ENCODE assay signal across 8 cellular contexts in the genomic region with DNA sequence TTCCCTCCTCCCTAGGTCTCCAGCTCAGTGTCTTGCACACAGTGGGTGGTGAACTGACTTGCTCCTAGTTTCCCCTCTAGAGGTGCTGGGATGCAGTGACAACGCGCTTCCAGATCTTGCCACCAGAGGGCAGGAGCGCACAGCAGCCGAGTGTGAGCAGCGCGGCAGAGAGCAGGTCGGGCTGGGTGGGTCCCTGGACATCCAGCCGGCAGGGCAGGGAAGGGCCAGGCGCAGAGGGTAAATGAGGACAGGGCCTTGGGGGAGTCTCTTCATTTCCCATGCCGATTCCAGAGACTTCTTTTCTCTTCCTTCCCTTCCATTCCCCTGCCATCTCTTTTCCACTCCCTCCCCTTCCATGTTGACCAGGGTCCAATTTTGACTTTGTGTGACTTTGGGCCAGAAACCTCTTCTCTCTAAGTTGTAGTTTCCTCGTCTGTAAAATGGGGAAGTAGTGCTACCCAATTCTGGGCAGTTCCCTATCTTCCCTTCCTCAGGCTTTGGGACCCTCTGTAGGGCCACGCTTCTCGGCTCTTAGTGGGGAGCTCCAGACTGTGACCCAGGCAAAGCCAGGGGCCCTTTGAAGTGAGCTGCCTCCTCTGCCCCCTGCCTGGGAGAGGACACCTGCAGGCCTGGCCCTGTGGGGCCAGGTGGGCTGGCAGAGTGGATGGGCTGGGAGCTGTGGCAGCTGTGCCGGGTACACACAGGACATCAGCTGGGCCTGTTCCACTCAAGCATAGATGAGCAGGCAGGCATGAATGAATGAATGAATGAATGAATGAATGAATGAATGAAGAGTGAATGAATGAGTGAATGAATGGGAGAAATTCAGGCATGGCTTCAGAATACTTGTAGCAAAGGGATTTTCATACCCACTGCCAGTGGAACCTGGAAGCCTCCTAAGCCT. TPM values are rescaled to one million over a fixed set of nuclear protein-coding genes. Genes with fewer than 3 reads are reported as not detected.
DNase-seq lines count a peak whose midpoint lies in the region; ATAC-seq and TF ChIP-seq lines count a peak whose summit lies in the region.

No MANE protein-coding gene starts in this region.

- H3K4me3 ChIP-seq in right atrium auricular region = no peak overlapping the region
- H3K4me3 ChIP-seq in sigmoid colon = no peak overlapping the region

- peaks cover 0 to 40% of the 10 kb centered on the region in 2 donors for H3K4me1 ChIP-seq in right atrium auricular region
- peaks cover 0 to 22% (median 4%) of the 10 kb centered on the region in 4 donors for H3K4me1 ChIP-seq in sigmoid colon

- peak; percentile 84 for ATAC-seq in HG02610 (IDR thresholded peaks at IDR 0.05; ENCODE audit: unreplicated experiment)

- no peaks in the 10 kb centered on the region for H3K36me3 ChIP-seq in right atrium auricular region
- no peaks in the 10 kb centered on the region for H3K36me3 ChIP-seq in sigmoid colon

- TF ChIP-seq CTCF in GM12874 (IDR thresholded peaks at IDR 0.05; ENCODE audit: insufficient read depth, low read depth, low read length) (peak; percentile 99), right atrium auricular region (IDR thresholded peaks at IDR 0.05) (peak; percentile 93 to 98), sigmoid colon (IDR thresholded peaks at IDR 0.05) (peak; percentile 80 to 97 (median 93))

- intact Hi-C loops in sigmoid colon (cut with DNase I) = loop anchor here (10.0 kb wide), 1 partner anchor 635 kb away; no protein-coding TSS in a partner anchor

- TF ChIP-seq POLR2A in sigmoid colon (IDR thresholded peaks at IDR 0.05) = no peak

- DNase-seq in NCI-H1092 treated with DMSO at 0.1 percent for 48 hours (lab: John Stamatoyannopoulos, UW) (peak; percentile 47), T-helper 2 cell (peak; percentile 67 to 85 (median 74)), amniotic epithelial cell (ENCODE audit: low read depth) (peak; percentile 60), right atrium auricular region (ENCODE audit: low spot score) (peak; percentile 86), sigmoid colon (peak; percentile 90), GF-D8 (lab: John Stamatoyannopoulos, UW) (no peak)

- WGBS in sigmoid colon, 2 donors = 20 to 21% methylated on average over 14 of the region's 14 CpGs

- no peak for TF ChIP-seq EP300 in sigmoid colon (IDR thresholded peaks at IDR 0.05)

- H3K9me3 ChIP-seq in right atrium auricular region = no peaks in the 10 kb centered on the region
- H3K9me3 ChIP-seq in sigmoid colon = no peaks in the 10 kb centered on the region

- H3K27me3 ChIP-seq in right atrium auricular region = no peaks in the 10 kb centered on the region
- no peaks in the 10 kb centered on the region for H3K27me3 ChIP-seq in sigmoid colon

- H3K27ac ChIP-seq in right atrium auricular region (no peak overlapping the region), sigmoid colon (no peak overlapping the region)

RNA-seq across cellular contexts. Expression of a gene that starts 43.3 kb away (rescaled TPM):
- total RNA-seq in right atrium auricular region = 1 to 10 TPM; 4.0 to 6.1 TPM
- total RNA-seq in sigmoid colon = 10 to 100 TPM; 10.3 to 14.5 (median 12.2) TPM
- polyA plus RNA-seq in sigmoid colon = 10 to 100 TPM in 1 of 3 donors, 1 to 10 TPM in 2; 2.3 to 19.8 (median 6.7) TPM
